11 cellular contexts compared by ENCODE assay signal in genomic region chr6:44301106-44301505, GRCh38. TPM values are rescaled to one million over a fixed set of nuclear protein-coding genes. Genes with fewer than 3 reads are reported as not detected.
"Had no signal": no experiment of that assay in that cellular context is flagged by ENCODE, and none has a peak within 500 bp of the region (broad histone marks: within the 10 kb centered on the region; RNA-seq: fewer than 3 reads in every experiment).

No MANE protein-coding gene starts in this region.

- ATAC-seq: HCT116, K562 had no signal

- DNase-seq: GM23248, GOT3, H7, HFFc6, IMR-90, KG1 had no signal

- H3K9me3 ChIP-seq: HAP-1 had no signal

- H3K4me3 Mint-ChIP-seq: HFFc6 had no signal

- H3K4me3 ChIP-seq: GM23248, HAP-1, K562 had no signal

- H3K27ac ChIP-seq: GM23248 had no signal

- H3K9me3 Mint-ChIP-seq: HFFc6 had no signal

- H3K27ac Mint-ChIP-seq: HFFc6 had no signal

- H3K4me1 ChIP-seq: HAP-1 had no signal

RNA-seq across cellular contexts. Expression of gene TMEM151B, which starts 30.9 kb away (rescaled TPM):
- total RNA-seq: GM23248, HFFc6, HT-29, IMR-90, K562 had no signal
- polyA plus RNA-seq: GM23248, IMR-90, K562 had no signal

RNA-seq across cellular contexts. Expression of gene SPATS1, which starts 41.3 kb away (rescaled TPM):
- total RNA-seq: GM23248, H4, H7, HFFc6, HT-29, IMR-90, K562 had no signal
- polyA plus RNA-seq: GM23248, IMR-90, K562 had no signal
